ENCODE assay signal across 8 cellular contexts in the genomic region with DNA sequence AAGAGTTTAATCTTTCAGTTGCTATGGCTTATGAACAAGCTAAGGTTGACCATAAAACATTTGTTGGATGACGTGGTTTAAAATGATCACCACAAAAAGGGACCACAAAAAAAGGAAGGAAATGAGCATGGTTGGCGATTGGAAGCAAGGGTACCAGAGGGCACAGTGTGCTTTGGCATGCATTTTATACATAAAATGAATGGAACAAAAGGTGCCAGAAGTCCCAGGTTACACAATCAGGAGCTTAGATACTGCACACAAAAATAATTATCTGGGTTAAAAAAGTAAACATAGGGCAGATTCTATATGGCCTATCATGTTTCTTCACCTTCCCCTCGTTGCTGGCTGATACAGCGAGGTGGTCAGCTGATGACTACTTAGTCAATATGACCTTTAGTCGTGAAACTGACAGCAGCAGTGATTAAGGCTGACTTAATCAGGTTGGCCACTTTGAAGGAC. TPM values are rescaled to one million over a fixed set of nuclear protein-coding genes. Genes with fewer than 3 reads are reported as not detected.
A peak's percentile ranks its signal among the peaks of the same experiment; 100 is the strongest.
DNase-seq lines count a peak whose midpoint lies in the region; ATAC-seq, FAIRE-seq and TF ChIP-seq lines count a peak whose summit lies in the region.

No MANE protein-coding gene starts in this region.

- H3K4me3 Mint-ChIP-seq in CD8-positive, alpha-beta T cell: no peak overlapping the region

- H3K9me2 ChIP-seq in OCI-LY7 (ENCODE audit: insufficient read depth, low read length): no peaks in the 10 kb centered on the region

- H3K27ac ChIP-seq in foreskin keratinocyte (no peak overlapping the region), OCI-LY7 (ENCODE audit: low read depth, low read length, poor library complexity, severe bottlenecking) (no peak overlapping the region)
- no peak overlapping the region for H3K27ac ChIP-seq in CD8-positive, alpha-beta T cell (ENCODE audit: low read depth, low read length)

- H3K36me3 Mint-ChIP-seq in activated naive CD4-positive, alpha-beta T cell treated with anti-CD3 and anti-CD28 coated beads, Interleukin-2, amount 50 U/mL, for 72 hours: peaks cover 15 to 25% of the 10 kb centered on the region in 2 donors
- H3K36me3 Mint-ChIP-seq in CD8-positive, alpha-beta T cell: peaks cover 69% of the 10 kb centered on the region

- peaks cover 14% of the 10 kb centered on the region for H3K4me1 Mint-ChIP-seq in CD8-positive, alpha-beta T cell (ENCODE audit: low read depth)

- no peak for FAIRE-seq in urothelium cell line (lab: Jason Lieb, UNC)

- H3K4me2 ChIP-seq in OCI-LY7 (ENCODE audit: low read length): no peak overlapping the region

- H3K27me3 Mint-ChIP-seq in CD8-positive, alpha-beta T cell (ENCODE audit: low read depth): no peaks in the 10 kb centered on the region

- no peak overlapping the region for H3K4me3 ChIP-seq in CD8-positive, alpha-beta T cell (ENCODE audit: low read depth, low read length)
- no peak overlapping the region for H3K4me3 ChIP-seq in HAP-1
- H3K4me3 ChIP-seq in OCI-LY7 (ENCODE audit: low read depth, low read length, poor library complexity, severe bottlenecking): no peak overlapping the region

- no peaks in the 10 kb centered on the region for H3K79me2 ChIP-seq in OCI-LY7 (ENCODE audit: insufficient read depth, low read depth, low read length)

- peaks cover 18% of the 10 kb centered on the region for H3K36me3 ChIP-seq in CD8-positive, alpha-beta T cell (ENCODE audit: insufficient read depth, low read length)
- H3K36me3 ChIP-seq in HAP-1 (replicated peaks): peaks cover 54% of the 10 kb centered on the region
- peaks cover 83% of the 10 kb centered on the region for H3K36me3 ChIP-seq in OCI-LY7 (ENCODE audit: insufficient read depth, low read length)

- POLR2A ChIA-PET in CD8-positive, alpha-beta T cell (lab: Charles Lee): no interaction called here
- POLR2A ChIA-PET in OCI-LY7 (lab: Charles Lee): no interaction called here

- no peaks in the 10 kb centered on the region for H3K9me3 Mint-ChIP-seq in activated naive CD4-positive, alpha-beta T cell treated with anti-CD3 and anti-CD28 coated beads, Interleukin-2, amount 50 U/mL, for 72 hours
- no peaks in the 10 kb centered on the region for H3K9me3 Mint-ChIP-seq in CD8-positive, alpha-beta T cell

- H3K9me3 ChIP-seq in CD8-positive, alpha-beta T cell (ENCODE audit: low read length): no peaks in the 10 kb centered on the region
- no peaks in the 10 kb centered on the region for H3K9me3 ChIP-seq in HAP-1
- no peaks in the 10 kb centered on the region for H3K9me3 ChIP-seq in OCI-LY7 (ENCODE audit: low read length)

- CTCF ChIA-PET in CD8-positive, alpha-beta T cell (lab: Charles Lee): no interaction called here
- CTCF ChIA-PET in OCI-LY7 (lab: Charles Lee; ENCODE audit: unreplicated experiment): no interaction called here

- ATAC-seq in activated naive CD4-positive, alpha-beta T cell treated with anti-CD3 and anti-CD28 coated beads, Interleukin-2, amount 50 U/mL, for 72 hours: peak in 1 of 2 donors; percentile 91
- ATAC-seq in foreskin keratinocyte: peak; percentile 26
- ATAC-seq in CD8-positive, alpha-beta T cell: no peak

- no peaks in the 10 kb centered on the region for H4K20me1 ChIP-seq in OCI-LY7 (ENCODE audit: insufficient read depth, low read length)

- H3K4me1 ChIP-seq in foreskin keratinocyte (peaks cover 25% of the 10 kb centered on the region), HAP-1 (peaks cover 3% of the 10 kb centered on the region; the same call in 1 of the 2 replicates), OCI-LY7 (ENCODE audit: insufficient read depth, low read length, poor library complexity, severe bottlenecking) (no peaks in the 10 kb centered on the region)
- no peaks in the 10 kb centered on the region for H3K4me1 ChIP-seq in CD8-positive, alpha-beta T cell (ENCODE audit: insufficient read depth, low read length)

- H3K27ac Mint-ChIP-seq in activated naive CD4-positive, alpha-beta T cell treated with anti-CD3 and anti-CD28 coated beads, Interleukin-2, amount 50 U/mL, for 72 hours: peak overlapping the region; percentile 9 to 25
- no peak overlapping the region for H3K27ac Mint-ChIP-seq in CD8-positive, alpha-beta T cell

- in situ Hi-C loops in HAP-1 (cut with MboI; ENCODE audit: low sequenced_read_pairs): no loop called here

- intact Hi-C loops in CD8-positive, alpha-beta T cell (cut with DNase I, micrococcal nuclease): no loop called here
- intact Hi-C loops in OCI-LY7 (cut with micrococcal nuclease; ENCODE audit: unreplicated experiment): no loop called here

- no TSS peak for BruUV-seq in OCI-LY7 (replicated peaks; lab: Mats Ljungman, UMichigan)

- H3K27me3 ChIP-seq in foreskin keratinocyte (no peaks in the 10 kb centered on the region), HAP-1 (ENCODE audit: low read depth) (no peaks in the 10 kb centered on the region)
- H3K27me3 ChIP-seq in CD8-positive, alpha-beta T cell (ENCODE audit: insufficient read depth, low read length): no peaks in the 10 kb centered on the region

- no peak for TF ChIP-seq CTCF in foreskin keratinocyte (conservative IDR thresholded peaks at IDR 0.05)
- no peak for TF ChIP-seq CTCF in CD8-positive, alpha-beta T cell (IDR thresholded peaks at IDR 0.05)
- TF ChIP-seq CTCF in OCI-LY7 (conservative IDR thresholded peaks at IDR 0.05; ENCODE audit: low read length): no peak

- H2AFZ ChIP-seq in OCI-LY7 (ENCODE audit: low read length): no peak overlapping the region

- DNase-seq in activated naive CD4-positive, alpha-beta T cell treated with anti-CD3 and anti-CD28 coated beads, Interleukin-2, amount 50 U/mL, for 72 hours (ENCODE audit: low spot score in 2 of 2): no peak
- no peak for DNase-seq in activated naive CD4-positive, alpha-beta T cell treated with anti-CD3 and anti-CD28 coated beads, Interleukin-2, amount 50 U/mL, for 16 hours
- peak; percentile 70 for DNase-seq in NOMO-1 treated with DMSO at 0.1 percent for 48 hours (lab: John Stamatoyannopoulos, UW; ENCODE audit: unreplicated experiment)
- peak; percentile 34 to 58 for DNase-seq in foreskin keratinocyte
- DNase-seq in urothelium cell line (ENCODE audit: low spot score): peak; percentile 14
- DNase-seq in CD8-positive, alpha-beta T cell: no peak
- no peak for DNase-seq in HAP-1 (ENCODE audit: low spot score in 2 of 2)
- no peak for DNase-seq in OCI-LY7 (ENCODE audit: low spot score)

RNA-seq across cellular contexts. Expression of a gene that starts 50.7 kb away (rescaled TPM):
- 10 to 100 TPM; 40.8 to 45.2 TPM for total RNA-seq in activated naive CD4-positive, alpha-beta T cell treated with anti-CD3 and anti-CD28 coated beads, Interleukin-2, amount 50 U/mL, for 72 hours
- total RNA-seq in foreskin keratinocyte: 69.2 and 70.2 TPM in 2 replicates
- polyA plus RNA-seq in foreskin keratinocyte: 28.2 and 33.7 TPM in 2 replicates
- total RNA-seq in CD8-positive, alpha-beta T cell: 10 to 100 TPM; 36.3 to 39.3 TPM
- 51.9 and 53.5 TPM in 2 replicates for total RNA-seq in OCI-LY7 (2014; rRNA removed; shearing (Covaris generic))
- total RNA-seq in OCI-LY7 (2022): 36.6 and 45.2 TPM in 2 replicates

RNA-seq across cellular contexts. Expression of a gene that starts 58.8 kb away (rescaled TPM):
- not detected for total RNA-seq in activated naive CD4-positive, alpha-beta T cell treated with anti-CD3 and anti-CD28 coated beads, Interleukin-2, amount 50 U/mL, for 72 hours
- total RNA-seq in foreskin keratinocyte: 10.8 and 10.9 TPM in 2 replicates
- 2.8 and 3.2 TPM in 2 replicates for polyA plus RNA-seq in foreskin keratinocyte
- not detected for total RNA-seq in CD8-positive, alpha-beta T cell
- total RNA-seq in OCI-LY7 (2014; rRNA removed; shearing (Covaris generic)): not detected in 2 replicates
- not detected in 2 replicates for total RNA-seq in OCI-LY7 (2022)

Comparison
In these comparisons a context has a peak if more than half of its experiments do, and no peak if none do; other contexts are left out.
1. DNase-seq: peak in NOMO-1 treated with DMSO at 0.1 percent for 48 hours (single experiment), foreskin keratinocyte (2 of 2) and urothelium cell line (single experiment); none in activated naive CD4-positive, alpha-beta T cell treated with anti-CD3 and anti-CD28 coated beads, Interleukin-2, amount 50 U/mL, for 72 hours (0 of 2), activated naive CD4-positive, alpha-beta T cell treated with anti-CD3 and anti-CD28 coated beads, Interleukin-2, amount 50 U/mL, for 16 hours (single experiment), CD8-positive, alpha-beta T cell (0 of 7), HAP-1 (0 of 2) and OCI-LY7 (single experiment).
2. RNA of a gene that starts 58.8 kb away (total RNA-seq): 10.8 to 10.9 TPM in foreskin keratinocyte; not detected in activated naive CD4-positive, alpha-beta T cell treated with anti-CD3 and anti-CD28 coated beads, Interleukin-2, amount 50 U/mL, for 72 hours, not detected in CD8-positive, alpha-beta T cell and not detected in OCI-LY7; every median in the first group is over 10 times any median in the second.